In genomic region chr1:37719572-37720195, GRCh38 we compare ENCODE assay signal across 1 cellular context.
TF ChIP-seq lines count a peak whose summit lies in the region.

No MANE protein-coding gene starts in this region.

TF ChIP-seq in H1, 55 proteins besides CTCF, POLR2A, EP300 and RAD21:
- TF ChIP-seq TCF12 (IDR thresholded peaks at IDR 0.05; ENCODE audit: low read depth, low read length) (no peak), GABPA (IDR thresholded peaks at IDR 0.05; ENCODE audit: borderline replicate concordance, insufficient read depth, low read length) (no peak), RBBP5 (IDR thresholded peaks at IDR 0.05; ENCODE audit: borderline replicate concordance, low read depth, low read length) (no peak), CHD7 (IDR thresholded peaks at IDR 0.05; ENCODE audit: insufficient replicate concordance, low read length) (no peak), HDAC2 (IDR thresholded peaks at IDR 0.05; ENCODE audit: borderline replicate concordance in 1 of 2, low read depth in 2 of 2, low read length in 2 of 2) (no peak), CBX5 (IDR thresholded peaks at IDR 0.05; ENCODE audit: low read depth, low read length) (no peak), SRF (IDR thresholded peaks at IDR 0.05; ENCODE audit: low read depth, low read length) (no peak), ATF2 (IDR thresholded peaks at IDR 0.05; ENCODE audit: low read length) (no peak), EGR1 (IDR thresholded peaks at IDR 0.05; ENCODE audit: borderline replicate concordance, low read depth, low read length) (no peak), BACH1 (IDR thresholded peaks at IDR 0.05; ENCODE audit: low read length) (no peak), SAP30 (IDR thresholded peaks at IDR 0.05; ENCODE audit: insufficient read depth, insufficient replicate concordance, low read length) (no peak), MAX (IDR thresholded peaks at IDR 0.05) (no peak), FOSL1 (IDR thresholded peaks at IDR 0.05; ENCODE audit: insufficient read depth, low read depth, low read length) (no peak), SUZ12 (IDR thresholded peaks at IDR 0.05; ENCODE audit: low read length) (no peak), HDAC6 (IDR thresholded peaks at IDR 0.05; ENCODE audit: low read depth, low read length) (no peak), TBP (IDR thresholded peaks at IDR 0.05; ENCODE audit: low read depth, low read length) (no peak), POU5F1 (IDR thresholded peaks at IDR 0.05; ENCODE audit: low read depth, low read length) (no peak), SP4 (IDR thresholded peaks at IDR 0.05; ENCODE audit: low read length) (no peak), CHD2 (IDR thresholded peaks at IDR 0.05; ENCODE audit: low read length) (no peak)
TF ChIP-seq in H1: peak in this region for 0.
